ENCODE assay signal across 24 cellular contexts in genomic region chr18:79329786-79330185, GRCh38.
"Had no signal": no experiment of that assay in that cellular context is flagged by ENCODE, and none has a peak within 500 bp of the region (broad histone marks: within the 10 kb centered on the region; RNA-seq: fewer than 3 reads in every experiment).

No MANE protein-coding gene starts in this region.

- FAIRE-seq: keratinocyte, pancreas had no signal

- H3K27ac Mint-ChIP-seq: memory B cell; naive thymus-derived CD4-positive, alpha-beta T cell; stimulated activated naive B cell treated with anti-CD40 and anti-IgM and Interleukin-4, amounts not matched to agents 10 μg/mL and 1 μg/mL and 100 μg/mL, for 72 hours had no signal

- H3K4me3 Mint-ChIP-seq: memory B cell; naive thymus-derived CD4-positive, alpha-beta T cell; natural killer cell treated with Interleukin-12 subunit alpha and Interleukin-12 subunit beta and Interleukin-15 and Interleukin-18, amount 100 ng/mL, for 72 hours; stimulated activated naive B cell treated with anti-CD40 and anti-IgM and Interleukin-4, amounts not matched to agents 10 μg/mL and 1 μg/mL and 100 μg/mL, for 72 hours had no signal

- H3K27me3 Mint-ChIP-seq: memory B cell; naive thymus-derived CD4-positive, alpha-beta T cell; natural killer cell treated with Interleukin-12 subunit alpha and Interleukin-12 subunit beta and Interleukin-15 and Interleukin-18, amount 100 ng/mL, for 72 hours; stimulated activated naive B cell treated with anti-CD40 and anti-IgM and Interleukin-4, amounts not matched to agents 10 μg/mL and 1 μg/mL and 100 μg/mL, for 72 hours had no signal

- ATAC-seq: left cardiac atrium; left lobe of liver; left ventricle myocardium superior; mucosa of descending colon; naive thymus-derived CD4-positive, alpha-beta T cell; natural killer cell treated with Interleukin-12 subunit alpha and Interleukin-12 subunit beta and Interleukin-15 and Interleukin-18, amount 100 ng/mL, for 72 hours; right cardiac atrium; sciatic nerve; stimulated activated naive B cell treated with anti-CD40 and anti-IgM and Interleukin-4, amounts not matched to agents 10 μg/mL and 1 μg/mL and 100 μg/mL, for 72 hours; stimulated activated naive CD8-positive, alpha-beta T cell treated with anti-CD3 and anti-CD28 coated beads, Interleukin-15, Interleukin-2, amounts not matched to agents 100 U/mL and 50 U/mL, for 24 hours had no signal

- DNase-seq: hippocampal formation; kidney glomerular epithelial cell; left cardiac atrium; left ventricle myocardium superior; midbrain; mucosa of descending colon; naive thymus-derived CD4-positive, alpha-beta T cell; pancreas; posterior cingulate gyrus; retina; right cardiac atrium; stimulated activated CD4-positive, alpha-beta T cell treated with anti-CD3 and anti-CD28 coated beads, Interleukin-12 subunit alpha, Interleukin-12 subunit beta, amount 100 ng/mL, for 4 hours; stimulated activated CD4-positive, alpha-beta T cell treated with anti-CD3 and anti-CD28 coated beads, Interleukin-15, amount 100 ng/mL, for 24 hours; stimulated activated CD4-positive, alpha-beta T cell treated with anti-CD3 and anti-CD28 coated beads, Interleukin-2, amount 100 ng/mL, for 24 hours; stimulated activated CD4-positive, alpha-beta T cell treated with anti-CD3 and anti-CD28 coated beads, Interleukin-4, amount 100 ng/mL, for 1 hour; stimulated activated naive B cell treated with anti-CD40 and anti-IgM and Interleukin-4, amounts not matched to agents 10 μg/mL and 1 μg/mL and 100 μg/mL, for 72 hours; stimulated activated naive CD8-positive, alpha-beta T cell treated with anti-CD3 and anti-CD28 coated beads, Interleukin-15, Interleukin-2, amounts not matched to agents 100 U/mL and 50 U/mL, for 24 hours; tibial artery; trophoblast cell had no signal

- H3K4me1 Mint-ChIP-seq: stimulated activated naive B cell treated with anti-CD40 and anti-IgM and Interleukin-4, amounts not matched to agents 10 μg/mL and 1 μg/mL and 100 μg/mL, for 72 hours had no signal
